Comparison of ENCODE assay signal across 13 cellular contexts in genomic region chr11:117972589-117973445, GRCh38. TPM values are rescaled to one million over a fixed set of nuclear protein-coding genes. Genes with fewer than 3 reads are reported as not detected.
A peak's percentile ranks its signal among the peaks of the same experiment; 100 is the strongest.
DNase-seq lines count a peak whose midpoint lies in the region; ATAC-seq, FAIRE-seq and TF ChIP-seq lines count a peak whose summit lies in the region.
"Had no signal": no experiment of that assay in that cellular context is flagged by ENCODE, and none has a peak within 500 bp of the region (broad histone marks: within the 10 kb centered on the region; RNA-seq: fewer than 3 reads in every experiment).

No MANE protein-coding gene starts in this region.

- no peak for TF ChIP-seq RAD21 in A549 (conservative IDR thresholded peaks at IDR 0.05 in 1 of 2, IDR thresholded peaks at IDR 0.05 in 1 of 2)

- POLR2A ChIA-PET in A549 (lab: Yijun Ruan, JAX) = no interaction called here
- POLR2A ChIA-PET in Panc1 (lab: Charles Lee) = no interaction called here

- 33% methylated on average over 9 of the region's 9 CpGs for whole genome bisulfite sequencing in A549 (ENCODE audit: missing lambda C conversion rate)
- WGBS in hepatocyte (ENCODE audit: low lambda C conversion rate, missing lambda C conversion rate) = 52% methylated on average over 9 of the region's 9 CpGs
- WGBS in tibial nerve, 2 donors = 52 to 62% methylated on average over 9 of the region's 9 CpGs

- no peak overlapping the region for H2AFZ ChIP-seq in hepatocyte
- H2AFZ ChIP-seq: neural progenitor cell had no signal

- H3K4me3 ChIP-seq in A549 (no peak overlapping the region), Panc1 (ENCODE audit: low read depth in 2 of 2, low read length in 2 of 2) (no peak overlapping the region), hepatocyte (no peak overlapping the region), dorsolateral prefrontal cortex (no peak overlapping the region), tibial nerve (no peak overlapping the region)
- H3K4me3 ChIP-seq: neural progenitor cell, thoracic aorta had no signal

- TF ChIP-seq EP300 in A549 (IDR thresholded peaks at IDR 0.05) (no peak), tibial nerve (IDR thresholded peaks at IDR 0.05) (no peak)

- H3K9me3 ChIP-seq in A549 (no peaks in the 10 kb centered on the region), Panc1 (ENCODE audit: control insufficient read depth, insufficient read depth, low read depth, low read length) (no peaks in the 10 kb centered on the region), hepatocyte (ENCODE audit: low read depth) (no peaks in the 10 kb centered on the region), tibial nerve (no peaks in the 10 kb centered on the region)
- H3K9me3 ChIP-seq: thoracic aorta had no signal

- BruUV-seq in Panc1 (replicated peaks; lab: Mats Ljungman, UMichigan) = no TSS peak

- H3K27ac ChIP-seq in A549 (no peak overlapping the region), Panc1 (ENCODE audit: low read length) (no peak overlapping the region), hepatocyte (no peak overlapping the region), dorsolateral prefrontal cortex (no peak overlapping the region), tibial nerve (no peak overlapping the region)
- H3K27ac ChIP-seq: neural progenitor cell, thoracic aorta had no signal

- TF ChIP-seq POLR2A in A549 (IDR thresholded peaks at IDR 0.05; ENCODE audit: low read length) (no peak), tibial nerve (IDR thresholded peaks at IDR 0.05) (no peak)

- peaks cover 9% of the 10 kb centered on the region; the same call in 1 of the 3 replicates for H3K4me1 ChIP-seq in A549
- peaks cover 8% of the 10 kb centered on the region; the same call in 1 of the 2 replicates for H3K4me1 ChIP-seq in Panc1 (ENCODE audit: control insufficient read depth, insufficient read depth, low read length)
- peaks cover 9% of the 10 kb centered on the region for H3K4me1 ChIP-seq in hepatocyte (ENCODE audit: insufficient read depth)
- peaks cover 0 to 5% (median 2%) of the 10 kb centered on the region in 4 donors for H3K4me1 ChIP-seq in tibial nerve
- H3K4me1 ChIP-seq: neural progenitor cell had no signal

- no peaks in the 10 kb centered on the region for H3K79me2 ChIP-seq in hepatocyte

- in situ Hi-C loops in Panc1 (cut with HindIII; ENCODE audit: low pct_unique_long_range_greater_than_20kb, low sequenced_read_pairs) = no loop called here

- no peaks in the 10 kb centered on the region for H4K20me1 ChIP-seq in hepatocyte (ENCODE audit: insufficient read depth, poor library complexity, severe bottlenecking)

- H3K4me2 ChIP-seq in A549 = peak overlapping the region; percentile 46
- peak overlapping the region; percentile 37 for H3K4me2 ChIP-seq in hepatocyte
- H3K4me2 ChIP-seq: neural progenitor cell had no signal

- CTCF ChIA-PET in A549 (lab: Yijun Ruan, JAX) = interaction anchor here (1.0 kb wide), 1 partner anchor 26 kb away, joined by 4 read pairs; no protein-coding TSS in a partner anchor
- CTCF ChIA-PET in Panc1 (lab: Charles Lee) = no interaction called here

- H3K36me3 ChIP-seq in Panc1 (ENCODE audit: control insufficient read depth, insufficient read depth, low read length) (no peaks in the 10 kb centered on the region), hepatocyte (replicated peaks; ENCODE audit: insufficient read depth, low read depth) (no peaks in the 10 kb centered on the region), tibial nerve (no peaks in the 10 kb centered on the region)
- H3K36me3 ChIP-seq: neural progenitor cell, thoracic aorta had no signal

- ATAC-seq in A549 = no peak
- ATAC-seq in Panc1 = peak; percentile 53

- DNase-seq in A549 (ENCODE audit: low read depth in 1 of 2, low spot score in 1 of 2) (peak in 1 of 2 experiments; percentile 14), DMS53 (lab: John Stamatoyannopoulos, UW) (peak; percentile 65), Panc1 (ENCODE audit: low read depth, low spot score) (no peak), hepatocyte (ENCODE audit: low spot score) (peak; percentile 19), dorsolateral prefrontal cortex (no peak), tibial nerve (ENCODE audit: low spot score in 2 of 2) (no peak), DMS114 treated with DMSO at 0.1 percent for 48 hours (lab: John Stamatoyannopoulos, UW; ENCODE audit: unreplicated experiment) (no peak), C1 segment of cervical spinal cord (lab: John Stamatoyannopoulos, UW) (no peak)
- DNase-seq: activated gamma-delta T cell; NK-92 treated with Interleukin-12 subunit alpha and Interleukin-12 subunit beta, amount 100 ng/mL, for 24 hours; stimulated activated CD4-positive, alpha-beta T cell treated with anti-CD3 and anti-CD28 coated beads, Interleukin-4, amount 100 ng/mL, for 4 hours had no signal

- no peak for FAIRE-seq in A549 (lab: Jason Lieb, UNC)

- peaks cover 2% of the 10 kb centered on the region; the same call in 1 of the 2 replicates for H3K27me3 ChIP-seq in Panc1 (ENCODE audit: control insufficient read depth, insufficient read depth, low read length)
- H3K27me3 ChIP-seq in hepatocyte = no peaks in the 10 kb centered on the region
- peaks cover 0 to 11% (median 0%) of the 10 kb centered on the region in 45 donors for H3K27me3 ChIP-seq in dorsolateral prefrontal cortex
- no peaks in the 10 kb centered on the region for H3K27me3 ChIP-seq in tibial nerve
- H3K27me3 ChIP-seq: neural progenitor cell had no signal

- TF ChIP-seq CTCF in A549 (IDR thresholded peaks at IDR 0.05) (no peak), Panc1 (IDR thresholded peaks at IDR 0.05) (no peak), hepatocyte (IDR thresholded peaks at IDR 0.05; ENCODE audit: poor library complexity) (no peak), dorsolateral prefrontal cortex (IDR thresholded peaks at IDR 0.05 in 54 of 56, conservative IDR thresholded peaks at IDR 0.05 in 2 of 56; ENCODE audit: low read depth in 1 of 56, partially characterized antibody in 56 of 56) (no peak), tibial nerve (IDR thresholded peaks at IDR 0.05) (no peak)

- H3K9me2 ChIP-seq in hepatocyte (replicated peaks; ENCODE audit: insufficient read depth) = no peaks in the 10 kb centered on the region

- intact Hi-C loops in Panc1 (cut with micrococcal nuclease; ENCODE audit: unreplicated experiment) (no loop called here), dorsolateral prefrontal cortex (cut with DNase I) (no loop called here)

TF ChIP-seq in A549, 52 proteins besides CTCF, POLR2A, EP300 and RAD21:
- no peak for TF ChIP-seq NR3C1 (IDR thresholded peaks at IDR 0.05)
- no peak for TF ChIP-seq HDAC2 (IDR thresholded peaks at IDR 0.05)
- no peak for TF ChIP-seq HOXB5 (CRISPR knock-in tag; IDR thresholded peaks at IDR 0.05)
- no peak for TF ChIP-seq TP53 (CRISPR knock-in tag; IDR thresholded peaks at IDR 0.05)
- TF ChIP-seq HEYL (CRISPR knock-in tag; IDR thresholded peaks at IDR 0.05) = no peak
- no peak for TF ChIP-seq HOXB13 (CRISPR knock-in tag; IDR thresholded peaks at IDR 0.05; ENCODE audit: low read depth)
- TF ChIP-seq JUNB (IDR thresholded peaks at IDR 0.05) = no peak
- TF ChIP-seq E2F6 (IDR thresholded peaks at IDR 0.05; ENCODE audit: borderline replicate concordance, low read depth) = no peak
- no peak for TF ChIP-seq EHF (CRISPR knock-in tag; IDR thresholded peaks at IDR 0.05)
- no peak for TF ChIP-seq SMC3 (IDR thresholded peaks at IDR 0.05)
- no peak for TF ChIP-seq ZSCAN20 (CRISPR knock-in tag; IDR thresholded peaks at IDR 0.05)
- no peak for TF ChIP-seq MAX (IDR thresholded peaks at IDR 0.05)

RNA-seq across cellular contexts. Expression of gene IL10RA, which starts 13.4 kb away (rescaled TPM):
- 0.16 and 0.17 TPM in 2 replicates for polyA plus RNA-seq in A549 (2011; rRNA removed)
- polyA plus RNA-seq in A549 (2012; cell fraction: cytosol; rRNA removed) = 0.03 TPM in 2 replicates
- 0.01 TPM in 1 of 2 replicates, not detected in the other for polyA plus RNA-seq in A549 (2012; cell fraction: nucleus; rRNA removed)
- 0.03 TPM in 1 of 3 replicates, not detected in the others for polyA plus RNA-seq in A549 (2017; fragmentation: RNase III; extraction: RNeasy Plus Mini Kit Qiagen cat#74134 plus additional on column Dnase treatment)
- polyA minus RNA-seq in A549 (2011; rRNA and poly(A)+ RNA removed) = 0.21 TPM in 1 of 2 replicates, not detected in the other
- 0.41 TPM for total RNA-seq in Panc1 (2021; ENCODE audit: unreplicated experiment)
- polyA plus RNA-seq in Panc1 (2012; ENCODE audit: insufficient read length) = not detected
- total RNA-seq in hepatocyte = 0.28 and 2.3 TPM in 2 replicates
- polyA plus RNA-seq in hepatocyte = 0.90 and 1.5 TPM in 2 replicates
- 10 to 100 TPM in 47 of 120 experiments, 1 to 10 TPM in 73; 3.0 to 23.1 (median 8.5) TPM for total RNA-seq in dorsolateral prefrontal cortex
- 10 to 100 TPM; 16.7 to 42.0 (median 25.9) TPM for total RNA-seq in tibial nerve

RNA-seq across cellular contexts. Expression of gene TMPRSS13, which starts 43.6 kb away (rescaled TPM):
- polyA plus RNA-seq in A549 (2011; rRNA removed) = not detected in 2 replicates
- polyA plus RNA-seq in A549 (2012; cell fraction: cytosol; rRNA removed) = not detected in 2 replicates
- polyA plus RNA-seq in A549 (2012; cell fraction: nucleus; rRNA removed) = 0.07 TPM in 1 of 2 replicates, not detected in the other
- polyA plus RNA-seq in A549 (2017; fragmentation: RNase III; extraction: RNeasy Plus Mini Kit Qiagen cat#74134 plus additional on column Dnase treatment) = not detected in 3 replicates
- polyA minus RNA-seq in A549 (2011; rRNA and poly(A)+ RNA removed) = not detected in 2 replicates
- not detected for total RNA-seq in Panc1 (2021; ENCODE audit: unreplicated experiment)
- polyA plus RNA-seq in Panc1 (2012; ENCODE audit: insufficient read length) = not detected
- total RNA-seq in hepatocyte = 1.0 and 1.3 TPM in 2 replicates
- polyA plus RNA-seq in hepatocyte = 1.1 and 1.9 TPM in 2 replicates
- 1 to 10 TPM in 1 of 120 experiments, under 1 TPM in 56, not detected in 63; 0.15 to 1.3 (median 0.35) TPM for total RNA-seq in dorsolateral prefrontal cortex
- 1 to 10 TPM in 1 of 4 donors, under 1 TPM in 1, not detected in 2; 0.60 to 1.7 TPM for total RNA-seq in tibial nerve

Comparison
In these comparisons a context has a peak if more than half of its experiments do, and no peak if none do; other contexts are left out.
1. DNase-seq: peak in DMS53 (single experiment) and hepatocyte (single experiment); none in Panc1 (single experiment), dorsolateral prefrontal cortex (0 of 10), tibial nerve (0 of 2), DMS114 treated with DMSO at 0.1 percent for 48 hours (single experiment) and C1 segment of cervical spinal cord (0 of 14).